Comparison of ENCODE assay signal across 8 cellular contexts in the genomic region with DNA sequence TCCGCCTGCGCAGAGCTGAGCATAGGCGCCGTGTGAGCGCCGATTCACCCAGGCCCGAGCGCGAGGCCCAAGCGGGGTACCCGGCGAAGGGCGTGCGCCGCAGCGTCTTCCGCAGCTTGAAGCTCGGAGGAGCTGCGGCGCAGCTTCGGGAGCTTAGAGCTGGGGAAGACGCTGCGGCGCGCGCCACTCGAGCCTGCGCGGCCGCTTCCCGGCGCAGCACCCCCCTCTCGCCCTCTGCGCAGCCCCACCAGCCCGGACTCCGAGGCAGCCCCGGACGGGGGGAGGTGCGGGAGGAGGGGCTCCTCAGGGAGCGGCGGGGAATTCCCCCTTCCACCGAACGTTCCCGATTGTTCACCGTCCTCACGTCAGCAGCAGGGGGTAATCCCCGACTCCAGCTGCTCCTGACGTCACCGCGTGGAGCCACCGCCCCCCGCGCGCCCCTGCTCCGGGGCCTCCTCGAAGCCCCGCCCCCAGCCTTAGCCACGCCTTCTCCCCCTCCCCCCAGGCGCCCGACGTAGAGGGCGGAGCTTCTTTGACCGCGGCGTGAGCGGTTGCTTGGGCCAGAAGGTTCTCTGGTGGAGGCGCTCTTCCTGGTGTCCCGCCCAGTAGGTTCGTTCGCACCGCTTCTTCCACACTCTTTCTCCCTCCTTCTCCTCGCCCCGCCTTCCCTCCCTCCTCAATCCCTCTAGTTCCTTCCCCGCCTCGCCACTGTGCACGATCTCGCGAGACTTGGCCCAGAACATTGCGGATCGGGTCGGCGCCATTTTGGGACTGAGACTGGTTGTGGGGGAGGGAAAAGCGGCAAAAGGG. TPM values are rescaled to one million over a fixed set of nuclear protein-coding genes. Genes with fewer than 3 reads are reported as not detected.
DNase-seq lines count a peak whose midpoint lies in the region; TF ChIP-seq lines count a peak whose summit lies in the region.

A gene with protein sequence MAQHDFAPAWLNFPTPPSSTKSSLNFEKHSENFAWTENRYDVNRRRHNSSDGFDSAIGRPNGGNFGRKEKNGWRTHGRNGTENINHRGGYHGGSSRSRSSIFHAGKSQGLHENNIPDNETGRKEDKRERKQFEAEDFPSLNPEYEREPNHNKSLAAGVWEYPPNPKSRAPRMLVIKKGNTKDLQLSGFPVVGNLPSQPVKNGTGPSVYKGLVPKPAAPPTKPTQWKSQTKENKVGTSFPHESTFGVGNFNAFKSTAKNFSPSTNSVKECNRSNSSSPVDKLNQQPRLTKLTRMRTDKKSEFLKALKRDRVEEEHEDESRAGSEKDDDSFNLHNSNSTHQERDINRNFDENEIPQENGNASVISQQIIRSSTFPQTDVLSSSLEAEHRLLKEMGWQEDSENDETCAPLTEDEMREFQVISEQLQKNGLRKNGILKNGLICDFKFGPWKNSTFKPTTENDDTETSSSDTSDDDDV (plus strand): TSS at position 742 of the 810 bp plus-strand sequence. CDS start 40,072 bp downstream, outside the sequence.

- H3K4me3 ChIP-seq in H7 (ENCODE audit: insufficient read depth, low read depth, low read length) (peak within 1 kb of the TSS; percentile 96), fibroblast of pulmonary artery (replicated peaks; ENCODE audit: low read depth, low read length) (peak within 1 kb of the TSS; percentile 98)

- H3K4me1 Mint-ChIP-seq in nephron: peaks cover 39% of the 10 kb centered on the region
- peaks cover 45% of the 10 kb centered on the region for H3K4me1 Mint-ChIP-seq in stimulated activated naive CD8-positive, alpha-beta T cell treated with anti-CD3 and anti-CD28 coated beads, Interleukin-15, Interleukin-2, amounts not matched to agents 100 ng/mL and 50 ng/mL, for 24 hours (ENCODE audit: low read depth)

- H3K27me3 ChIP-seq in H7 (ENCODE audit: control insufficient read depth, insufficient read depth, low read length): no peaks in the 10 kb centered on the region

- DNase-seq in ELF-1 (ENCODE audit: low read depth, low spot score) (peak; percentile 98), H7 (peak; percentile 98), M059J (ENCODE audit: low read depth) (peak; percentile 99), SHP77 (lab: John Stamatoyannopoulos, UW) (peak; percentile 96 to 97), fibroblast of pulmonary artery (ENCODE audit: low read depth) (peak; percentile 100)
- DNase-seq in activated effector memory CD4-positive, alpha-beta T cell treated with Interleukin-2 at 50 U/mL for 16 hours: peak; percentile 95

- peak within 1 kb of the TSS; percentile 93 to 100 (median 96) for H3K27ac Mint-ChIP-seq in nephron
- H3K27ac Mint-ChIP-seq in stimulated activated naive CD8-positive, alpha-beta T cell treated with anti-CD3 and anti-CD28 coated beads, Interleukin-15, Interleukin-2, amounts not matched to agents 100 ng/mL and 50 ng/mL, for 24 hours: peak within 1 kb of the TSS; percentile 96

- TF ChIP-seq CTCF in fibroblast of pulmonary artery (IDR thresholded peaks at IDR 0.05; ENCODE audit: low read length, missing control alignments) (no peak), nephron (IDR thresholded peaks at IDR 0.05; ENCODE audit: unreplicated experiment in 3 of 3) (no peak)

- H3K27me3 Mint-ChIP-seq in nephron (ENCODE audit: low read depth): no peaks in the 10 kb centered on the region
- H3K27me3 Mint-ChIP-seq in stimulated activated naive CD8-positive, alpha-beta T cell treated with anti-CD3 and anti-CD28 coated beads, Interleukin-15, Interleukin-2, amounts not matched to agents 100 ng/mL and 50 ng/mL, for 24 hours: no peaks in the 10 kb centered on the region

- no peaks in the 10 kb centered on the region for H3K36me3 ChIP-seq in H7 (replicated peaks; ENCODE audit: control insufficient read depth, insufficient read depth, low read length)

- H3K9me3 Mint-ChIP-seq in nephron: no peaks in the 10 kb centered on the region
- no peaks in the 10 kb centered on the region for H3K9me3 Mint-ChIP-seq in stimulated activated naive CD8-positive, alpha-beta T cell treated with anti-CD3 and anti-CD28 coated beads, Interleukin-15, Interleukin-2, amounts not matched to agents 100 ng/mL and 50 ng/mL, for 24 hours

- peak within 1 kb of the TSS; percentile 94 to 95 (median 94) for H3K4me3 Mint-ChIP-seq in nephron
- H3K4me3 Mint-ChIP-seq in stimulated activated naive CD8-positive, alpha-beta T cell treated with anti-CD3 and anti-CD28 coated beads, Interleukin-15, Interleukin-2, amounts not matched to agents 100 ng/mL and 50 ng/mL, for 24 hours: peak within 1 kb of the TSS; percentile 92

- H3K36me3 Mint-ChIP-seq in nephron (ENCODE audit: low read depth): peaks cover 21% of the 10 kb centered on the region
- H3K36me3 Mint-ChIP-seq in stimulated activated naive CD8-positive, alpha-beta T cell treated with anti-CD3 and anti-CD28 coated beads, Interleukin-15, Interleukin-2, amounts not matched to agents 100 ng/mL and 50 ng/mL, for 24 hours (ENCODE audit: low read depth): peaks cover 32% of the 10 kb centered on the region

RNA-seq across cellular contexts. Expression of the gene that starts here (rescaled TPM):
- total RNA-seq in H7 (2014; rRNA removed; shearing (Covaris generic)): 62.7 and 92.0 TPM in 2 replicates
- 70.5 and 76.5 TPM in 2 replicates for total RNA-seq in M059J (2014; rRNA removed; shearing (Covaris generic))

Comparison
In these comparisons a context has a peak if more than half of its experiments do, and no peak if none do; other contexts are left out.
1. Peak in every context shown above with its lines: DNase-seq and H3K4me3 ChIP-seq.